In the genomic region with DNA sequence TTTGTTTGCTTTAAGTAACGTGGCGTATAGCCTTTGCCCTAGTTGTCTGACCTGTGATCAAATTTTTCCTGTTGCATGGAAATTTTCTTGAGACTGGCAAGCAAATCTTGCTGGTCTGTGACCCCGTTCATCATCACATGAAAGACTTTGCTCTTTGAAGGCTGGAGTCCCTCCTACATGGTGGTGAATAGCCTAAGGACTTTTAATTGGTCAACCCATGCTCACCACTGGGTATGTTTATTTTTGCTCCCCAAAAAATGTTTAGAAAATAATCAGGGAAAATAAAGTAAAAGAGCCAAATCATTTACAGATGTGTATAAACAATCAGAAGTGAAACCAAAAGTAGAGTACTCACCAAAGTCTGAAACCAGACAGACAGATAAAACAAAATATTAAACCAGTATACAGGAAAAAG, we compare ENCODE assay signal across 7 cellular contexts.
A peak's percentile ranks its signal among the peaks of the same experiment; 100 is the strongest.
DNase-seq lines count a peak whose midpoint lies in the region; ATAC-seq and TF ChIP-seq lines count a peak whose summit lies in the region.

No MANE protein-coding gene starts in this region.

- no peak for DNase-seq in activated T-helper 2 cell treated with anti-CD3 and anti-CD28 coated beads, Interferon-gamma antibody, Interleukin-2, Interleukin-4, amounts not matched to agents 10 μg/mL and 5 μg/mL and 100 μg/mL, durations not matched to agents 14 hours and 24 hours and 36 hours (ENCODE audit: low spot score)
- DNase-seq in osteocyte (ENCODE audit: extremely low spot score, unreplicated experiment): no peak
- no peak for DNase-seq in hypothalamus (lab: John Stamatoyannopoulos, UW)
- no peak for DNase-seq in SKM-1 (lab: John Stamatoyannopoulos, UW; ENCODE audit: unreplicated experiment)
- DNase-seq in C1 segment of cervical spinal cord (lab: John Stamatoyannopoulos, UW): no peak

- no peaks in the 10 kb centered on the region for H3K36me3 Mint-ChIP-seq in activated T-helper 2 cell treated with anti-CD3 and anti-CD28 coated beads, Interferon-gamma antibody, Interleukin-2, Interleukin-4, amounts not matched to agents 10 μg/mL and 5 μg/mL and 100 μg/mL, durations not matched to agents 14 hours and 24 hours and 36 hours (ENCODE audit: low read depth)
- H3K36me3 Mint-ChIP-seq in osteocyte (ENCODE audit: unreplicated experiment): peaks cover 2% of the 10 kb centered on the region

- peak overlapping the region; percentile 5 for H3K4me3 Mint-ChIP-seq in activated T-helper 2 cell treated with anti-CD3 and anti-CD28 coated beads, Interferon-gamma antibody, Interleukin-2, Interleukin-4, amounts not matched to agents 10 μg/mL and 5 μg/mL and 100 μg/mL, durations not matched to agents 14 hours and 24 hours and 36 hours (ENCODE audit: low read depth)
- H3K4me3 Mint-ChIP-seq in osteocyte (ENCODE audit: unreplicated experiment): peak overlapping the region; percentile 70

- intact Hi-C loops in activated T-helper 2 cell treated with anti-CD3 and anti-CD28 coated beads, Interferon-gamma antibody, Interleukin-2, Interleukin-4, amounts not matched to agents 10 μg/mL and 5 μg/mL and 100 μg/mL, durations not matched to agents 14 hours and 24 hours and 36 hours (cut with micrococcal nuclease): no loop called here

- ATAC-seq in GM19025 (IDR thresholded peaks at IDR 0.05; ENCODE audit: low read depth, unreplicated experiment): peak; percentile 64
- ATAC-seq in HG02981 (IDR thresholded peaks at IDR 0.05; ENCODE audit: unreplicated experiment): peak; percentile 69

- TF ChIP-seq CTCF in osteocyte (IDR thresholded peaks at IDR 0.05): no peak

- H3K27ac Mint-ChIP-seq in activated T-helper 2 cell treated with anti-CD3 and anti-CD28 coated beads, Interferon-gamma antibody, Interleukin-2, Interleukin-4, amounts not matched to agents 10 μg/mL and 5 μg/mL and 100 μg/mL, durations not matched to agents 14 hours and 24 hours and 36 hours: no peak overlapping the region
- H3K27ac Mint-ChIP-seq in osteocyte (ENCODE audit: unreplicated experiment): peak overlapping the region; percentile 85

- H3K27me3 Mint-ChIP-seq in activated T-helper 2 cell treated with anti-CD3 and anti-CD28 coated beads, Interferon-gamma antibody, Interleukin-2, Interleukin-4, amounts not matched to agents 10 μg/mL and 5 μg/mL and 100 μg/mL, durations not matched to agents 14 hours and 24 hours and 36 hours (ENCODE audit: low read depth): no peaks in the 10 kb centered on the region
- no peaks in the 10 kb centered on the region for H3K27me3 Mint-ChIP-seq in osteocyte (ENCODE audit: unreplicated experiment)

- no peaks in the 10 kb centered on the region for H3K9me3 Mint-ChIP-seq in activated T-helper 2 cell treated with anti-CD3 and anti-CD28 coated beads, Interferon-gamma antibody, Interleukin-2, Interleukin-4, amounts not matched to agents 10 μg/mL and 5 μg/mL and 100 μg/mL, durations not matched to agents 14 hours and 24 hours and 36 hours
- H3K9me3 Mint-ChIP-seq in osteocyte (ENCODE audit: unreplicated experiment): peaks cover 9% of the 10 kb centered on the region

- peaks cover 7% of the 10 kb centered on the region for H3K4me1 Mint-ChIP-seq in activated T-helper 2 cell treated with anti-CD3 and anti-CD28 coated beads, Interferon-gamma antibody, Interleukin-2, Interleukin-4, amounts not matched to agents 10 μg/mL and 5 μg/mL and 100 μg/mL, durations not matched to agents 14 hours and 24 hours and 36 hours (ENCODE audit: low read depth)
- H3K4me1 Mint-ChIP-seq in osteocyte (ENCODE audit: unreplicated experiment): peaks cover 25% of the 10 kb centered on the region
